30 cellular contexts compared by ENCODE assay signal in the genomic region with DNA sequence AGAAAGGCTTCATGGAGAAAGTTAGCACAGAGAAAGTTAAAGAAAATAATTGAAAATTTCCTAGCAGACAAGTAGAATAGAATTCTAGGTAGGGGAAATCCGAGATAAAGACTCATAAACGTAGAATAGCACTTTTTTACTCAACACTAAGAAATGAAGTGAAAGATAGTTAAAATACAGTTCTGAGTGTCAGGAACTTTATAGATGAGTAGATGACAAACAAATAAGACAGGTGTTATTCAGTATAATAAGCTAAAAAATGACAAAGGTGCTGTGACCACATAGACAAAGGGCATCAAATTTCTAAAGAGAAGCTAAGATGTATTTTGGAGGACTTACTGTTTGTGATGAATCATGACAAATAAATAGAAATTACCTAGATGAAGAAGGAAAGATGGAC. TPM values are rescaled to one million over a fixed set of nuclear protein-coding genes. Genes with fewer than 3 reads are reported as not detected.
"Had no signal": no experiment of that assay in that cellular context is flagged by ENCODE, and none has a peak within 500 bp of the region (broad histone marks: within the 10 kb centered on the region; RNA-seq: fewer than 3 reads in every experiment).

No MANE protein-coding gene starts in this region.

- DNase-seq: natural killer cell; occipital lobe; ovary; posterior cingulate gyrus; psoas muscle; right cardiac atrium; right lobe of liver; sigmoid colon; small intestine; stimulated activated CD4-positive, alpha-beta T cell treated with anti-CD3 and anti-CD28 coated beads, Interleukin-15, amount 100 ng/mL, for 24 hours; stimulated activated CD4-positive, alpha-beta T cell treated with anti-CD3 and anti-CD28 coated beads, Interleukin-2, amount 100 ng/mL, for 24 hours; stimulated activated CD4-positive, alpha-beta T cell treated with anti-CD3 and anti-CD28 coated beads, Interleukin-2, amount 100 ng/mL, for 48 hours; stimulated activated CD4-positive, alpha-beta T cell treated with anti-CD3 and anti-CD28 coated beads, Interleukin-4, amount 100 ng/mL, for 24 hours; stimulated activated naive B cell treated with anti-CD40 and anti-IgM and Interleukin-4, amounts not matched to agents 10 μg/mL and 1 μg/mL and 100 μg/mL, for 72 hours; stimulated activated naive CD8-positive, alpha-beta T cell treated with anti-CD3 and anti-CD28 coated beads, Interleukin-15, amount 100 ng/mL, for 72 hours; stimulated activated naive CD8-positive, alpha-beta T cell treated with anti-CD3 and anti-CD28 coated beads, Interleukin-15, Interleukin-2, amounts not matched to agents 100 U/mL and 50 U/mL, for 24 hours; substantia nigra; testis; tibial artery; transverse colon; upper lobe of right lung; uterus had no signal

- H3K36me3 ChIP-seq: neural progenitor cell, ovary, right lobe of liver, sigmoid colon, suprapubic skin, tibial artery, transverse colon, upper lobe of right lung, uterus had no signal

- H3K4me1 ChIP-seq: parathyroid adenoma, psoas muscle, right lobe of liver, sigmoid colon, suprapubic skin, testis, tibial artery, transverse colon, upper lobe of right lung, uterus had no signal

- H3K9me3 ChIP-seq: ovary, psoas muscle, right lobe of liver, sigmoid colon, testis, tibial artery, transverse colon, upper lobe of right lung, uterus had no signal

- H2AFZ ChIP-seq: neural progenitor cell, parathyroid adenoma had no signal

- H3K4me1 Mint-ChIP-seq: natural killer cell; nephron; neural progenitor cell; stimulated activated effector memory CD8-positive, alpha-beta T cell treated with anti-CD3 and anti-CD28 coated beads, Interleukin-12 subunit alpha, Interleukin-12 subunit beta, amount 100 ng/mL, for 72 hours; stimulated activated naive B cell treated with anti-CD40 and anti-IgM and Interleukin-4, amounts not matched to agents 10 μg/mL and 1 μg/mL and 100 μg/mL, for 72 hours; stimulated activated naive CD8-positive, alpha-beta T cell treated with anti-CD3 and anti-CD28 coated beads, Interleukin-15, amount 100 ng/mL, for 72 hours had no signal

- H3K79me2 ChIP-seq: parathyroid adenoma had no signal

- H3K4me3 ChIP-seq: neural progenitor cell, ovary, psoas muscle, right lobe of liver, sigmoid colon, suprapubic skin, testis, tibial artery, transverse colon, upper lobe of right lung, uterus had no signal

- H3K4me3 Mint-ChIP-seq: natural killer cell; nephron; neural progenitor cell; stimulated activated effector memory CD8-positive, alpha-beta T cell treated with anti-CD3 and anti-CD28 coated beads, Interleukin-12 subunit alpha, Interleukin-12 subunit beta, amount 100 ng/mL, for 72 hours; stimulated activated naive B cell treated with anti-CD40 and anti-IgM and Interleukin-4, amounts not matched to agents 10 μg/mL and 1 μg/mL and 100 μg/mL, for 72 hours; stimulated activated naive CD8-positive, alpha-beta T cell treated with anti-CD3 and anti-CD28 coated beads, Interleukin-15, amount 100 ng/mL, for 72 hours; type B pancreatic cell had no signal

- ATAC-seq: natural killer cell; psoas muscle; right cardiac atrium; right lobe of liver; stimulated activated effector memory CD8-positive, alpha-beta T cell treated with anti-CD3 and anti-CD28 coated beads, Interleukin-12 subunit alpha, Interleukin-12 subunit beta, amount 100 ng/mL, for 72 hours; stimulated activated naive B cell treated with anti-CD40 and anti-IgM and Interleukin-4, amounts not matched to agents 10 μg/mL and 1 μg/mL and 100 μg/mL, for 72 hours; stimulated activated naive CD8-positive, alpha-beta T cell treated with anti-CD3 and anti-CD28 coated beads, Interleukin-15, amount 100 ng/mL, for 72 hours; stimulated activated naive CD8-positive, alpha-beta T cell treated with anti-CD3 and anti-CD28 coated beads, Interleukin-15, Interleukin-2, amounts not matched to agents 100 U/mL and 50 U/mL, for 24 hours; upper lobe of right lung had no signal

- FAIRE-seq: small intestine had no signal

- H3K4me2 ChIP-seq: neural progenitor cell had no signal

- H3K9me3 Mint-ChIP-seq: stimulated activated naive CD8-positive, alpha-beta T cell treated with anti-CD3 and anti-CD28 coated beads, Interleukin-15, amount 100 ng/mL, for 72 hours; type B pancreatic cell had no signal

- H3K27me3 ChIP-seq: neural progenitor cell, ovary, right lobe of liver, sigmoid colon, suprapubic skin, testis, tibial artery, transverse colon, upper lobe of right lung, uterus had no signal

- H3K36me3 Mint-ChIP-seq: natural killer cell; neural progenitor cell; stimulated activated effector memory CD8-positive, alpha-beta T cell treated with anti-CD3 and anti-CD28 coated beads, Interleukin-12 subunit alpha, Interleukin-12 subunit beta, amount 100 ng/mL, for 72 hours; stimulated activated naive B cell treated with anti-CD40 and anti-IgM and Interleukin-4, amounts not matched to agents 10 μg/mL and 1 μg/mL and 100 μg/mL, for 72 hours; type B pancreatic cell had no signal

- H3K9ac ChIP-seq: neural progenitor cell, parathyroid adenoma had no signal

- H3K27me3 Mint-ChIP-seq: progenitor cell of endocrine pancreas; stimulated activated naive B cell treated with anti-CD40 and anti-IgM and Interleukin-4, amounts not matched to agents 10 μg/mL and 1 μg/mL and 100 μg/mL, for 72 hours; stimulated activated naive CD8-positive, alpha-beta T cell treated with anti-CD3 and anti-CD28 coated beads, Interleukin-15, amount 100 ng/mL, for 72 hours; type B pancreatic cell had no signal

- H3K27ac ChIP-seq: neural progenitor cell, ovary, parathyroid adenoma, psoas muscle, right lobe of liver, sigmoid colon, suprapubic skin, testis, tibial artery, transverse colon, upper lobe of right lung, uterus had no signal

RNA-seq across cellular contexts. Expression of gene FKBP1C, which starts 12.9 kb away (rescaled TPM):
- total RNA-seq: sigmoid colon, skeletal muscle tissue had no signal
